ENCODE assay signal across 9 cellular contexts in the genomic region with DNA sequence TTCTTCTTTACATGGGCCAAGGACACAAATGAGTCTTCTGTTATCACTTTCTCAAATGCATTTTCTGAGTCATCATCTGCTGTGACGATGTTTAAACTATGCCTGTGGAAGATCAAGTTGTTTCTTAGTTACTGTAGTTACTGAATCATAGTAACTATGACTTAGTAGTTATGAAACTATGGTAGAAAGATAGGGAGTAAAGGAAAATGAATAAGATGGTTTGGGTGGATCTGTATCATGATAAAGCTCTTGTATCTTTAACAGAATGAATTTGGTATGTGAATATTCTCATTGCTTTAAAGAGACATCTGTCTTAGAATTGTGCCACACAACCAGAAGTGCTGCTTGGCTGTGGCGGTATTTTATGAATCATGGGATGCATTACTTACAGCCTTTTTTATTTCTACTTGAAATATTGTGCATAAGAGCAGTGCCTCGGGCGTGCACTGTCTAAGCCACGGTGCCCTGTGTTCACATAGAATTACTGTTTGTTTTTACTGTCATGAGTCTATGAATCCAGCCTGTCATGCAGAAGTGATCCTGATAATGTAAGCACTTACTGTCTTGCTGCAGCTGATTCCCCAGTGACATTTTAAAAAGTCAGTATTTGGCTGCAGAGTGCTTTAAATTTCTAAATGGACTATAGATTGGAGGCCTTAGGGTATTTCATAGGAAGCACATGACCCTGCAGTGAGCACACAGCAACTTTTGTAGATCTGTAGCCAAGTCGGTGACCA.
DNase-seq lines count a peak whose midpoint lies in the region; ATAC-seq, FAIRE-seq and TF ChIP-seq lines count a peak whose summit lies in the region.
"Had no signal": no experiment of that assay in that cellular context is flagged by ENCODE, and none has a peak within 500 bp of the region (broad histone marks: within the 10 kb centered on the region; RNA-seq: fewer than 3 reads in every experiment).

No MANE protein-coding gene starts in this region.

- WGBS in ovary, 3 donors = 43 to 52% (median 44%) methylated on average over 6 of the region's 6 CpGs

- ATAC-seq in HG03442 (IDR thresholded peaks at IDR 0.05; ENCODE audit: unreplicated experiment) = no peak

- intact Hi-C loops in PC-9 (cut with micrococcal nuclease; ENCODE audit: unreplicated experiment) (no loop called here), endothelial cell of umbilical vein (cut with micrococcal nuclease) (loop anchor here (1.0 kb wide), 1 partner anchor 19 kb away; no protein-coding TSS in a partner anchor), ovary (cut with DNase I) (no loop called here)

- peak overlapping the region; percentile 47 for H3K27ac ChIP-seq in PC-9
- H3K27ac ChIP-seq in endothelial cell of umbilical vein (ENCODE audit: insufficient read depth, low read depth, low read length) = peak overlapping the region; percentile 15
- no peak overlapping the region for H3K27ac ChIP-seq in ovary

- H2AFZ ChIP-seq in PC-9 (no peak overlapping the region), endothelial cell of umbilical vein (ENCODE audit: low read depth, low read length) (no peak overlapping the region)

- H3K9me1 ChIP-seq in endothelial cell of umbilical vein (replicated peaks; ENCODE audit: control insufficient read depth, extremely low read depth, insufficient read depth, low read length) = no peaks in the 10 kb centered on the region

- H3K9me2 ChIP-seq in PC-9 (ENCODE audit: insufficient read depth) = no peaks in the 10 kb centered on the region

- H3K9me3 ChIP-seq in PC-9 (ENCODE audit: insufficient read depth, low read depth) (no peaks in the 10 kb centered on the region), endothelial cell of umbilical vein (replicated peaks; ENCODE audit: control insufficient read depth, insufficient read depth, low read length) (no peaks in the 10 kb centered on the region), ovary (no peaks in the 10 kb centered on the region)

- no peaks in the 10 kb centered on the region; the same call in 1 of the 2 replicates for H3K79me2 ChIP-seq in PC-9 (ENCODE audit: low read depth)
- no peaks in the 10 kb centered on the region for H3K79me2 ChIP-seq in endothelial cell of umbilical vein (ENCODE audit: control insufficient read depth, insufficient read depth, low read length)

- peaks cover 4% of the 10 kb centered on the region; the same call in 1 of the 2 replicates for H4K20me1 ChIP-seq in PC-9 (ENCODE audit: insufficient read depth)
- no peaks in the 10 kb centered on the region for H4K20me1 ChIP-seq in endothelial cell of umbilical vein (replicated peaks; ENCODE audit: control insufficient read depth, extremely low read depth, insufficient read depth, low read length)

- TF ChIP-seq CTCF in D721Med (IDR thresholded peaks at IDR 0.05; ENCODE audit: insufficient read depth, missing control alignments) (no peak), PC-9 (conservative IDR thresholded peaks at IDR 0.05) (no peak), endothelial cell of umbilical vein (IDR thresholded peaks at IDR 0.05; ENCODE audit: extremely low read depth in 1 of 2, insufficient read depth in 1 of 2, low read depth in 1 of 2, low read length in 2 of 2) (no peak), ovary (IDR thresholded peaks at IDR 0.05) (no peak)

- H3K4me3 ChIP-seq in PC-9 (no peak overlapping the region), endothelial cell of umbilical vein (replicated peaks in 1 of 3; ENCODE audit: insufficient read depth in 1 of 3, low read depth in 1 of 3, low read length in 3 of 3) (no peak overlapping the region), ovary (no peak overlapping the region)

- TF ChIP-seq EP300 in ovary (IDR thresholded peaks at IDR 0.05) = no peak

- H3K4me1 ChIP-seq in PC-9 (replicated peaks; ENCODE audit: insufficient read depth) (peaks cover 33% of the 10 kb centered on the region), endothelial cell of umbilical vein (ENCODE audit: control insufficient read depth, extremely low read depth, insufficient read depth, low read length) (peaks cover 4% of the 10 kb centered on the region), ovary (ENCODE audit: insufficient read depth) (peaks cover 8% of the 10 kb centered on the region)

- H3K9ac ChIP-seq in endothelial cell of umbilical vein (replicated peaks; ENCODE audit: extremely low read depth, insufficient read depth, low read length) = no peak overlapping the region

- POLR2A ChIA-PET in PC-9 (lab: Charles Lee; ENCODE audit: unreplicated experiment) (no interaction called here), endothelial cell of umbilical vein (lab: Charles Lee) (no interaction called here)

- peaks cover 4% of the 10 kb centered on the region; the same call in 1 of the 2 replicates for H3K36me3 ChIP-seq in PC-9 (ENCODE audit: low read depth)
- peaks cover 0 to 3% of the 10 kb centered on the region in 2 experiments for H3K36me3 ChIP-seq in endothelial cell of umbilical vein (ENCODE audit: control insufficient read depth in 2 of 2, extremely low read depth in 1 of 2, insufficient read depth in 2 of 2, low read length in 2 of 2)
- no peaks in the 10 kb centered on the region for H3K36me3 ChIP-seq in ovary

- BruUV-seq in PC-9 (replicated peaks; lab: Mats Ljungman, UMichigan) (no TSS peak), endothelial cell of umbilical vein (replicated peaks; lab: Mats Ljungman, UMichigan) (no TSS peak)

- TF ChIP-seq POLR2A in endothelial cell of umbilical vein (IDR thresholded peaks at IDR 0.05; ENCODE audit: low read depth, low read length) = no peak
- no peak for TF ChIP-seq POLR2A in ovary (IDR thresholded peaks at IDR 0.05)

- peak overlapping the region; percentile 29 for H3K4me2 ChIP-seq in PC-9
- no peak overlapping the region for H3K4me2 ChIP-seq in endothelial cell of umbilical vein (ENCODE audit: insufficient read depth, low read length)

- CTCF ChIA-PET in PC-9 (lab: Charles Lee) (no interaction called here), endothelial cell of umbilical vein (lab: Charles Lee) (interaction anchor here (1.1 to 2.0 kb wide), 3 partner anchors 21 to 74 kb away, joined by 3 to 4 read pairs (median 4); no protein-coding TSS in a partner anchor)

- DNase-seq in D721Med (ENCODE audit: insufficient read length, low spot score) (no peak), PC-9 (peak; percentile 16 to 84), endothelial cell of umbilical vein (ENCODE audit: low read depth, low spot score) (peak; percentile 74), non-pigmented ciliary epithelial cell (ENCODE audit: low read depth) (peak; percentile 86), ovary (no peak), NAMALWA (ENCODE audit: low spot score) (no peak)
- DNase-seq in activated CD4-positive, alpha-beta T cell treated with anti-CD3 and anti-CD28 coated beads, Interleukin-2, amount 50 U/mL, for 48 hours = no peak

- dilution Hi-C loops in endothelial cell of umbilical vein (cut with MboI; ENCODE audit: extremely low pct_ligation_motif_present, low sequenced_read_pairs) = no loop called here

- H3K27me3 ChIP-seq in PC-9 (ENCODE audit: insufficient read depth, low read depth) (no peaks in the 10 kb centered on the region), endothelial cell of umbilical vein (ENCODE audit: control insufficient read depth in 2 of 2, insufficient read depth in 2 of 2, low read length in 2 of 2) (no peaks in the 10 kb centered on the region), ovary (no peaks in the 10 kb centered on the region)

- peak; percentile 35 for FAIRE-seq in D721Med (lab: Jason Lieb, UNC)
- FAIRE-seq in endothelial cell of umbilical vein (lab: Jason Lieb, UNC) = no peak
- FAIRE-seq: H1 had no signal

- peaks cover 28% of the 10 kb centered on the region; the same call in 1 of the 2 replicates for H3F3A ChIP-seq in PC-9 (ENCODE audit: insufficient read depth, low read depth)

TF ChIP-seq in endothelial cell of umbilical vein, 7 proteins besides CTCF, POLR2A, EP300 and RAD21:
- no peak for TF ChIP-seq POLR2AphosphoS5 (IDR thresholded peaks at IDR 0.05; ENCODE audit: insufficient read depth, low read depth, low read length)
- TF ChIP-seq JUN (IDR thresholded peaks at IDR 0.05; ENCODE audit: borderline replicate concordance, insufficient read depth, insufficient read length, low read depth) = peak; percentile 54
- TF ChIP-seq FOS (IDR thresholded peaks at IDR 0.05; ENCODE audit: borderline replicate concordance, insufficient read depth, low read length) = peak; percentile 64
- TF ChIP-seq MYC (IDR thresholded peaks at IDR 0.05; ENCODE audit: low read depth, low read length) = no peak
- TF ChIP-seq GATA2 (IDR thresholded peaks at IDR 0.05; ENCODE audit: insufficient read depth, insufficient read length, low read depth, low read length) = no peak
- no peak for TF ChIP-seq EZH2 (IDR thresholded peaks at IDR 0.05; ENCODE audit: borderline replicate concordance, low read depth, low read length, severe bottlenecking)
- TF ChIP-seq MAX (IDR thresholded peaks at IDR 0.05; ENCODE audit: insufficient read depth, insufficient read length) = no peak
TF ChIP-seq in endothelial cell of umbilical vein: peak in this region for 2.

Comparison
In these comparisons a context has a peak if more than half of its experiments do, and no peak if none do; other contexts are left out.
1. DNase-seq: peak in PC-9 (2 of 2), endothelial cell of umbilical vein (single experiment) and non-pigmented ciliary epithelial cell (single experiment); none in D721Med (single experiment), ovary (0 of 5), activated CD4-positive, alpha-beta T cell treated with anti-CD3 and anti-CD28 coated beads, Interleukin-2, amount 50 U/mL, for 48 hours (0 of 2) and NAMALWA (single experiment).
2. H3K27ac ChIP-seq: peak in PC-9 (single experiment) and endothelial cell of umbilical vein (single experiment); none in ovary (0 of 2).